Comparison of ENCODE assay signal across 7 cellular contexts in genomic region chr7:1742555-1743303, GRCh38.
A peak's percentile ranks its signal among the peaks of the same experiment; 100 is the strongest.
DNase-seq lines count a peak whose midpoint lies in the region; ATAC-seq and TF ChIP-seq lines count a peak whose summit lies in the region.

No MANE protein-coding gene starts in this region.

- DNase-seq in GM10266 (ENCODE audit: extremely low spot score): peak; percentile 89
- DNase-seq in NCI-H1092 (lab: John Stamatoyannopoulos, UW): peak; percentile 29
- DNase-seq in activated gamma-delta T cell treated with anti-CD3 and anti-CD28 coated beads, Interleukin-2, amount 50 U/mL, for 16 hours (ENCODE audit: low read depth): peak; percentile 19
- DNase-seq in left lobe of liver (ENCODE audit: low spot score): no peak

- peak; percentile 51 for ATAC-seq in left lobe of liver
- ATAC-seq in GM21381 (IDR thresholded peaks at IDR 0.05; ENCODE audit: unreplicated experiment): no peak
- no peak for ATAC-seq in HG03378 (IDR thresholded peaks at IDR 0.05; ENCODE audit: unreplicated experiment)
- no peak for ATAC-seq in HG03025 (IDR thresholded peaks at IDR 0.05; ENCODE audit: low FRiP score, unreplicated experiment)

- TF ChIP-seq CTCF in GM10266 (IDR thresholded peaks at IDR 0.05; ENCODE audit: control insufficient read depth, insufficient read depth, low read depth, missing control alignments): no peak
